21 cellular contexts compared by ENCODE assay signal in genomic region chrX:43106009-43106408, GRCh38.
"Had no signal": no experiment of that assay in that cellular context is flagged by ENCODE, and none has a peak within 500 bp of the region (broad histone marks: within the 10 kb centered on the region; RNA-seq: fewer than 3 reads in every experiment).

No MANE protein-coding gene starts in this region.

- H3K4me1 Mint-ChIP-seq: immature natural killer cell had no signal

- H3K36me3 Mint-ChIP-seq: immature natural killer cell had no signal

- H3K27ac Mint-ChIP-seq: immature natural killer cell, WTC11 had no signal

- H3K27ac ChIP-seq: brain microvascular endothelial cell, dorsolateral prefrontal cortex, left ventricle myocardium inferior, ovary, psoas muscle, SJCRH30, thoracic aorta, upper lobe of right lung had no signal

- H3K27me3 ChIP-seq: brain microvascular endothelial cell, ovary, SJCRH30, upper lobe of right lung had no signal

- FAIRE-seq: colon, small intestine had no signal

- H3K4me3 Mint-ChIP-seq: immature natural killer cell, WTC11 had no signal

- DNase-seq: activated CD4-positive, alpha-beta T cell treated with anti-CD3 and anti-CD28 coated beads for 4 hours; activated effector memory CD4-positive, alpha-beta T cell treated with Interleukin-2 at 50 U/mL for 16 hours; anterior cingulate cortex; brain microvascular endothelial cell; central memory CD4-positive, alpha-beta T cell; dorsolateral prefrontal cortex; immature natural killer cell; kidney glomerular epithelial cell; left ventricle myocardium inferior; mammary epithelial cell; midbrain; ovary; psoas muscle; right cardiac atrium; SJCRH30; small intestine; stimulated activated CD4-positive, alpha-beta T cell treated with anti-CD3 and anti-CD28 coated beads, Interleukin-4, amount 100 ng/mL, for 1 hour; upper lobe of right lung had no signal

- ATAC-seq: psoas muscle, right cardiac atrium, upper lobe of right lung, WTC11 had no signal

- H3K9me3 Mint-ChIP-seq: immature natural killer cell had no signal

- H3K36me3 ChIP-seq: brain microvascular endothelial cell, left ventricle myocardium inferior, ovary, SJCRH30, thoracic aorta, upper lobe of right lung had no signal

- H3K9me3 ChIP-seq: left ventricle myocardium inferior, ovary, psoas muscle, SJCRH30, thoracic aorta, upper lobe of right lung had no signal

- H3K4me1 ChIP-seq: left ventricle myocardium inferior, psoas muscle, SJCRH30, upper lobe of right lung had no signal

- H3K4me3 ChIP-seq: dorsolateral prefrontal cortex, left ventricle myocardium inferior, ovary, psoas muscle, SJCRH30, thoracic aorta, upper lobe of right lung had no signal
